ENCODE assay signal across 35 cellular contexts in the genomic region with DNA sequence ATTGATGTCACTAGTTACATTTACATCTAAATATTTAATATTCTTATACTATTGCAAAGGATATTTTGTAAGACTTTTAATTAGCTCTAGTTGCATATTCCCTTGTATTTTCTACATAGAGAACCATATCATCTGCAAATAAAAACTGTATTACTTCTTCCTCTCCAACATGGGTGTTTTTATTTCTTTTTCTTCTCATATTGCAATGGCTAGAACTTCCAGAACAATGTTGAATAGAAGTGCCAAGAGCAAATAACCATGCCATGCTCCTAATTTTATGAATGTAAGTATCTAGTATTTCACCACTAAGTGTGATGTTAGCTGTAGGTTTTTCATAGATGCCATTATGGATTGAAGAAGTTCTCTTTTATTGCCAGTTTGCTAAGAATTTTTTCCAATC.
"Had no signal": no experiment of that assay in that cellular context is flagged by ENCODE, and none has a peak within 500 bp of the region (broad histone marks: within the 10 kb centered on the region; RNA-seq: fewer than 3 reads in every experiment).

No MANE protein-coding gene starts in this region.

- H3K36me3 ChIP-seq: MG63 had no signal

- DNase-seq: Karpas-422, Kasumi-1, MG63, MM.1S, MV-4-11, NCI-H1048, NCI-H1092, NCI-H1092 treated with DMSO at 0.1 percent for 48 hours, NCI-H1105, NCI-H1105 treated with DMSO at 0.1 percent for 48 hours, NCI-H1417, NCI-H1436, NCI-H1436 treated with DMSO at 0.1 percent for 48 hours, NCI-H146, NCI-H1694, NCI-H1694 treated with DMSO at 0.1 percent for 48 hours, NCI-H187, NCI-H187 treated with DMSO at 0.1 percent for 48 hours, NCI-H1930, NCI-H2029, NCI-H2029 treated with DMSO at 0.1 percent for 48 hours, NCI-H2081, NCI-H2081 treated with DMSO at 0.1 percent for 48 hours, NCI-H2107, NCI-H2171, NCI-H2171 treated with DMSO at 0.1 percent for 48 hours, NCI-H2227 treated with DMSO at 0.1 percent for 48 hours, NCI-H226, NCI-H345, NCI-H446, NCI-H446 treated with DMSO at 0.1 percent for 48 hours, NCI-H510A, NCI-H510A treated with DMSO at 0.1 percent for 48 hours, NCI-H524, NCI-H524 treated with DMSO at 0.1 percent for 48 hours had no signal

- H3K27me3 ChIP-seq: MG63 had no signal

- H3K4me3 ChIP-seq: MG63 had no signal
